ENCODE assay signal across 15 cellular contexts in genomic region chr3:24726423-24726822, GRCh38.
"Had no signal": no experiment of that assay in that cellular context is flagged by ENCODE, and none has a peak within 500 bp of the region (broad histone marks: within the 10 kb centered on the region; RNA-seq: fewer than 3 reads in every experiment).

No MANE protein-coding gene starts in this region.

- H3K27ac ChIP-seq: left ventricle myocardium inferior, sigmoid colon, vagina had no signal

- H3K4me1 ChIP-seq: sigmoid colon, vagina had no signal

- H3K36me3 ChIP-seq: left ventricle myocardium inferior, sigmoid colon, vagina had no signal

- H3K27me3 ChIP-seq: sigmoid colon, vagina had no signal

- DNase-seq: activated CD4-positive, alpha-beta T cell treated with anti-CD3 and anti-CD28 coated beads, Interleukin-2, amount 50 U/mL, for 4 hours; activated CD8-positive, alpha-beta memory T cell treated with anti-CD3 and anti-CD28 coated beads for 24 hours; activated CD8-positive, alpha-beta memory T cell treated with anti-CD3 and anti-CD28 coated beads, Interleukin-2, amount 50 U/mL, for 4 hours; activated T-cell treated with anti-CD3 and anti-CD28 coated beads, Interleukin-2, amount 50 U/mL, for 24 hours; aorta; dermis blood vessel endothelial cell; effector CD8-positive, alpha-beta T cell; hypothalamus; left ventricle myocardium inferior; naive thymus-derived CD8-positive, alpha-beta T cell; sigmoid colon; stimulated activated CD4-positive, alpha-beta T cell treated with anti-CD3 and anti-CD28 coated beads, Interleukin-2, amount 100 ng/mL, for 48 hours; stimulated activated CD8-positive, alpha-beta memory T cell treated with anti-CD3 and anti-CD28 coated beads, Interleukin-4, amount 100 ng/mL, for 48 hours; stimulated activated naive B cell treated with anti-CD40 and anti-IgM and Interleukin-4, amounts not matched to agents 10 μg/mL and 1 μg/mL and 100 μg/mL, for 72 hours had no signal

- H3K9me3 ChIP-seq: left ventricle myocardium inferior, sigmoid colon, vagina had no signal

- H3K4me3 ChIP-seq: left ventricle myocardium inferior, sigmoid colon, vagina had no signal
